ENCODE assay signal across 1 cellular context in the genomic region with DNA sequence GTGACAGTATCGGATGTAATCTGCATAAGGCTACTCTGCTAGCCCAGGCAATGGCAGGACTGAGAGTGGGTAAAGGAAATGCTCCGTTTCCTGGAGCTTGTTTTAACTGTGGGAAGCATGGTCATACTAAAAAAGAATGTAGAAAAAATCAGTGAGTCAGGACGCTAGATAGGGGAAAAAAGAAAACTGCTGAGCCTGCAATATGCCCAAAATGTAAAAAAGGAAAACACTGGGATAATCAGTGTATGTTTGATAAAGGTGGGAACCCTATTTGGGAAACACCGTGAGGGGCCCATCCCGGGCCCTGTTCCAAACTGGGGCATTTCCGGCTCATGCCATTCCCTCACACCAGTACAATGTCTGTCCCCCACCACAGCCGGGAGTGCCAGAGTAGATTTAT.
TF ChIP-seq lines count a peak whose summit lies in the region.

No MANE protein-coding gene starts in this region.

TF ChIP-seq in GM23338, 12 proteins besides CTCF, POLR2A, EP300 and RAD21 (continued from another document):
- TF ChIP-seq, protein P1, sequence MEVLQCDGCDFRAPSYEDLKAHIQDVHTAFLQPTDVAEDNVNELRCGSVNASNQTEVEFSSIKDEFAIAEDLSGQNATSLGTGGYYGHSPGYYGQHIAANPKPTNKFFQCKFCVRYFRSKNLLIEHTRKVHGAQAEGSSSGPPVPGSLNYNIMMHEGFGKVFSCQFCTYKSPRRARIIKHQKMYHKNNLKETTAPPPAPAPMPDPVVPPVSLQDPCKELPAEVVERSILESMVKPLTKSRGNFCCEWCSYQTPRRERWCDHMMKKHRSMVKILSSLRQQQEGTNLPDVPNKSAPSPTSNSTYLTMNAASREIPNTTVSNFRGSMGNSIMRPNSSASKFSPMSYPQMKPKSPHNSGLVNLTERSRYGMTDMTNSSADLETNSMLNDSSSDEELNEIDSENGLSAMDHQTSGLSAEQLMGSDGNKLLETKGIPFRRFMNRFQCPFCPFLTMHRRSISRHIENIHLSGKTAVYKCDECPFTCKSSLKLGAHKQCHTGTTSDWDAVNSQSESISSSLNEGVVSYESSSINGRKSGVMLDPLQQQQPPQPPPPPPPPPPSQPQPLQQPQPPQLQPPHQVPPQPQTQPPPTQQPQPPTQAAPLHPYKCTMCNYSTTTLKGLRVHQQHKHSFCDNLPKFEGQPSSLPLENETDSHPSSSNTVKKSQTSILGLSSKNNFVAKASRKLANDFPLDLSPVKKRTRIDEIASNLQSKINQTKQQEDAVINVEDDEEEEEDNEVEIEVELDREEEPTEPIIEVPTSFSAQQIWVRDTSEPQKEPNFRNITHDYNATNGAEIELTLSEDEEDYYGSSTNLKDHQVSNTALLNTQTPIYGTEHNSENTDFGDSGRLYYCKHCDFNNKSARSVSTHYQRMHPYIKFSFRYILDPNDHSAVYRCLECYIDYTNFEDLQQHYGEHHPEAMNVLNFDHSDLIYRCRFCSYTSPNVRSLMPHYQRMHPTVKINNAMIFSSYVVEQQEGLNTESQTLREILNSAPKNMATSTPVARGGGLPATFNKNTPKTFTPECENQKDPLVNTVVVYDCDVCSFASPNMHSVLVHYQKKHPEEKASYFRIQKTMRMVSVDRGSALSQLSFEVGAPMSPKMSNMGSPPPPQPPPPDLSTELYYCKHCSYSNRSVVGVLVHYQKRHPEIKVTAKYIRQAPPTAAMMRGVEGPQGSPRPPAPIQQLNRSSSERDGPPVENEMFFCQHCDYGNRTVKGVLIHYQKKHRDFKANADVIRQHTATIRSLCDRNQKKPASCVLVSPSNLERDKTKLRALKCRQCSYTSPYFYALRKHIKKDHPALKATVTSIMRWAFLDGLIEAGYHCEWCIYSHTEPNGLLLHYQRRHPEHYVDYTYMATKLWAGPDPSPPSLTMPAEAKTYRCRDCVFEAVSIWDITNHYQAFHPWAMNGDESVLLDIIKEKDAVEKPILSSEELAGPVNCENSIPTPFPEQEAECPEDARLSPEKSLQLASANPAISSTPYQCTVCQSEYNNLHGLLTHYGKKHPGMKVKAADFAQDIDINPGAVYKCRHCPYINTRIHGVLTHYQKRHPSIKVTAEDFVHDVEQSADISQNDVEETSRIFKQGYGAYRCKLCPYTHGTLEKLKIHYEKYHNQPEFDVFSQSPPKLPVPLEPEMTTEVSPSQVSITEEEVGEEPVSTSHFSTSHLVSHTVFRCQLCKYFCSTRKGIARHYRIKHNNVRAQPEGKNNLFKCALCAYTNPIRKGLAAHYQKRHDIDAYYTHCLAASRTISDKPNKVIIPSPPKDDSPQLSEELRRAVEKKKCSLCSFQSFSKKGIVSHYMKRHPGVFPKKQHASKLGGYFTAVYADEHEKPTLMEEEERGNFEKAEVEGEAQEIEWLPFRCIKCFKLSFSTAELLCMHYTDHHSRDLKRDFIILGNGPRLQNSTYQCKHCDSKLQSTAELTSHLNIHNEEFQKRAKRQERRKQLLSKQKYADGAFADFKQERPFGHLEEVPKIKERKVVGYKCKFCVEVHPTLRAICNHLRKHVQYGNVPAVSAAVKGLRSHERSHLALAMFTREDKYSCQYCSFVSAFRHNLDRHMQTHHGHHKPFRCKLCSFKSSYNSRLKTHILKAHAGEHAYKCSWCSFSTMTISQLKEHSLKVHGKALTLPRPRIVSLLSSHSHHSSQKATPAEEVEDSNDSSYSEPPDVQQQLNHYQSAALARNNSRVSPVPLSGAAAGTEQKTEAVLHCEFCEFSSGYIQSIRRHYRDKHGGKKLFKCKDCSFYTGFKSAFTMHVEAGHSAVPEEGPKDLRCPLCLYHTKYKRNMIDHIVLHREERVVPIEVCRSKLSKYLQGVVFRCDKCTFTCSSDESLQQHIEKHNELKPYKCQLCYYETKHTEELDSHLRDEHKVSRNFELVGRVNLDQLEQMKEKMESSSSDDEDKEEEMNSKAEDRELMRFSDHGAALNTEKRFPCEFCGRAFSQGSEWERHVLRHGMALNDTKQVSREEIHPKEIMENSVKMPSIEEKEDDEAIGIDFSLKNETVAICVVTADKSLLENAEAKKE (CRISPR knock-in tag; IDR thresholded peaks at IDR 0.05), result no peak
